In the genomic region with DNA sequence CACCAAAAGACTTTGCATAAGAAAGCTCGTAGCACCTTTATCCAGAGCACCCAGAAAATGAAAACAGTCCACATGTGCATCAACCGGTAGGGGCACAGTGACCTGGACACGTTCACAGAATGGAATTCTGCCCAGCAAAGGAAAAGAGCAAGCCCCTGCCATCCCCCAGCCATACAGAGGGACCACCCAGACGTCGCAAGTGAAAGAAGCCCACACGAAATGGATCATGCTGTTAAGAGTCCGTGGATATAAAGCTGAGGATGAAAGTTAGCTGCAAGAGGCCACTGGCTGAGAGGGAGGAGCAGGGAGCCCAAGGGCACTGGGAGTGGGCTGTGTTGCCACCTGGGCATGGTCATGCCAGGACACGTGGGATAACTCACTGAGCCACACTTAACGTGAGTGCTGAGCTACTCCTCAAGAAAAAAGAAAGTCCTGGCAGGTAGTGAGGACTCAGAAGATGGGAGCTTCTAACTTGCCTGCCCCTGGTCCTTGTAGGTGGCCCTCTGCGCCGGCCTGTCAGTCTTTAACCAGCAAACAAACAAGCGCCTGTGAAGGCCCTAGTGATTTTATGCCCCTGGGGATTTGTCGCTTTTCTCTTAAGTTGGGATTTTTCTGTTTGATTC, we compare ENCODE assay signal across 21 cellular contexts.
A peak's percentile ranks its signal among the peaks of the same experiment; 100 is the strongest.
DNase-seq lines count a peak whose midpoint lies in the region; ATAC-seq, FAIRE-seq and TF ChIP-seq lines count a peak whose summit lies in the region.
"Had no signal": no experiment of that assay in that cellular context is flagged by ENCODE, and none has a peak within 500 bp of the region (broad histone marks: within the 10 kb centered on the region; RNA-seq: fewer than 3 reads in every experiment).

No MANE protein-coding gene starts in this region.

- H3K36me3 ChIP-seq in heart left ventricle (no peaks in the 10 kb centered on the region), pancreas (no peaks in the 10 kb centered on the region)
- H3K36me3 ChIP-seq: brain microvascular endothelial cell, neutrophil, upper lobe of left lung had no signal

- H3K4me3 ChIP-seq in heart left ventricle (peak overlapping the region in 5 of 12 donors; percentile 4 to 32 (median 11)), right cardiac atrium (ENCODE audit: low read length) (no peak overlapping the region), pancreas (no peak overlapping the region)
- H3K4me3 ChIP-seq: upper lobe of left lung had no signal

- WGBS in heart left ventricle, 4 donors = 51 to 66% (median 58%) methylated on average over 13 of the region's 13 CpGs
- WGBS in right cardiac atrium = 53% methylated on average over 13 of the region's 13 CpGs
- 43 to 47% methylated on average over 13 of the region's 13 CpGs for WGBS in pancreas, 2 donors

- H3K27me3 ChIP-seq in heart left ventricle (peaks cover 0 to 46% (median 8%) of the 10 kb centered on the region in 9 donors), right cardiac atrium (ENCODE audit: control insufficient read depth, insufficient read depth) (no peaks in the 10 kb centered on the region), pancreas (no peaks in the 10 kb centered on the region)
- H3K27me3 ChIP-seq: brain microvascular endothelial cell, neutrophil, upper lobe of left lung had no signal

- peaks cover 0 to 25% (median 9%) of the 10 kb centered on the region in 12 donors for H3K4me1 ChIP-seq in heart left ventricle
- no peaks in the 10 kb centered on the region for H3K4me1 ChIP-seq in right cardiac atrium (ENCODE audit: control insufficient read depth, insufficient read depth, low read length)
- peaks cover 6 to 15% (median 10%) of the 10 kb centered on the region in 3 donors for H3K4me1 ChIP-seq in pancreas

- TF ChIP-seq CTCF in heart left ventricle (IDR thresholded peaks at IDR 0.05) = no peak
- TF ChIP-seq CTCF in pancreas (IDR thresholded peaks at IDR 0.05) = no peak

- DNase-seq in heart left ventricle (no peak), Right ventricle myocardium superior (no peak), right cardiac atrium (no peak), pancreas (peak in 3 of 6 donors; percentile 27 to 40 (median 35)), GOT3 (lab: John Stamatoyannopoulos, UW) (no peak), SK-N-DZ (ENCODE audit: low spot score) (no peak), G401 (ENCODE audit: low spot score) (no peak)
- DNase-seq: activated CD4-positive, alpha-beta T cell treated with anti-CD3 and anti-CD28 coated beads, Interleukin-2, amount 50 U/mL, for 1 hour; activated naive CD4-positive, alpha-beta T cell treated with anti-CD3 and anti-CD28 coated beads, Interleukin-2, amount 50 U/mL, for 16 hours; C1 segment of cervical spinal cord; HCEC 1CT; kidney glomerular epithelial cell; NCI-H1105 treated with DMSO at 0.1 percent for 48 hours; retina; SIG-M5; upper lobe of left lung had no signal

- H3K27ac ChIP-seq in heart left ventricle (peak overlapping the region in 9 of 12 donors; percentile 18 to 83 (median 52)), right cardiac atrium (ENCODE audit: low read length) (no peak overlapping the region), pancreas (no peak overlapping the region)
- H3K27ac ChIP-seq: neutrophil had no signal

- FAIRE-seq in pancreas (lab: Jason Lieb, UNC) = no peak
- FAIRE-seq: A204.1 had no signal

- intact Hi-C loops in heart left ventricle (cut with DNase I) (no loop called here), Right ventricle myocardium superior (cut with DNase I) (no loop called here), right cardiac atrium (cut with DNase I) (no loop called here), pancreas (cut with DNase I) (no loop called here)

- TF ChIP-seq POLR2A in heart left ventricle (IDR thresholded peaks at IDR 0.05) = no peak

- ATAC-seq in heart left ventricle = peak in 1 of 4 donors; percentile 5
- no peak for ATAC-seq in Right ventricle myocardium superior (ENCODE audit: poor library complexity)
- ATAC-seq in right cardiac atrium = peak; percentile 3 to 17
- ATAC-seq in pancreas = peak; percentile 56 to 79 (median 76)
- ATAC-seq in GM18502 (IDR thresholded peaks at IDR 0.05; ENCODE audit: poor library complexity, unreplicated experiment) = no peak
- ATAC-seq: stimulated activated memory B cell treated with anti-CD40 and anti-IgM and Interleukin-4, amounts not matched to agents 10 μg/mL and 1 μg/mL and 100 μg/mL, for 72 hours had no signal

- H3K9me3 ChIP-seq in heart left ventricle = peaks cover 0 to 17% (median 2%) of the 10 kb centered on the region in 12 donors
- H3K9me3 ChIP-seq in right cardiac atrium (ENCODE audit: control insufficient read depth, low read length) = no peaks in the 10 kb centered on the region
- H3K9me3 ChIP-seq in pancreas = no peaks in the 10 kb centered on the region
- H3K9me3 ChIP-seq: neutrophil had no signal

- in situ Hi-C loops in G401 (cut with HindIII; ENCODE audit: low sequenced_read_pairs) = no loop called here

Comparison
In these comparisons a context has a peak if more than half of its experiments do, and no peak if none do; other contexts are left out.
1. ATAC-seq: peak in right cardiac atrium (2 of 2) and pancreas (4 of 4); none in Right ventricle myocardium superior (single experiment) and GM18502 (single experiment).
2. H3K27ac ChIP-seq: peak in heart left ventricle (9 of 12); none in right cardiac atrium (single experiment) and pancreas (0 of 4).